1 cellular context compared by ENCODE assay signal in the genomic region with DNA sequence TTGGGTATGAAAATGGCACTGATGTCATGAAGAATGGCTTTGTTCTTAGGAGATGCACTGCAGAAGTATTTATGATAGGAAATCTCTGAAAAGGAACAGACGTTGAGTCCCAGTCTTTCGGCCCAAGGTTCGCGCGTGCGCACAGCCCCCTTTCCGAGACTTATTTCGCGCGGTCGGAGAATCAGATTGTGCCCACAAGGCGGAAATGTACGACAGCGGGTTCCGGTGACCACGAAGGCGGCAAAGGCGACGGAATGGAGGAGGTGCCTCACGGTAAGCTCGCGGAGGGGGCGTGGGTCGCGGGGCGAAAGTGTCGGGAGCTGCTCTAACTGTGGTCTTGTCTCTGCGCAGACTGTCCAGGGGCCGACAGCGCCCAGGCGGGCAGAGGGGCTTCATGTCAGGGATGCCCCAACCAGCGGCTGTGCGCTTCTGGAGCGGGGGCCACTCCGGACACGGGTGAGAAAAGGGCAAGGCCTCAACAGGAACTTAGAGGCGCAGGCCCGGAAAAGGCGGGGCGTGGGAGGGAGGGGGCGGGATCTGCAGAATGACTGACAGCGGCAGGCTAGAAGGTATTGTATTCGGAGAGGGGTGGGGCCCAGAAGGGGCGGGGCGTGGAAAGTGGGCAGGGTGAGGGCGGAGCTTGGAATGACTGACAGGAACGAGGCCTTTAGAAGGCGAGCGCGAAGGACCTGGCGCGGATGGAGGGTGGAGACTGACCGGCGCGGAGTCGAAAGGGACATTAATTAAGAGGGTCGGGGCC.
TF ChIP-seq lines count a peak whose summit lies in the region.

Gene NUBP1, plus strand, starts transcription at position 233 of the 760 bp plus-strand sequence. Its CDS starts 22 bp downstream, at position 255.

TF ChIP-seq in K562, 482 proteins besides CTCF, POLR2A, EP300 and RAD21 (continued from another document and continues in another):
- TF ChIP-seq ATF4 (CRISPR knock-in tag; IDR thresholded peaks at IDR 0.05) = 0 out of 2 replicates have a peak, but pooled peaks have one; percentile 32
- TF ChIP-seq ZNF444 (CRISPR knock-in tag; IDR thresholded peaks at IDR 0.05) = no peak
- TF ChIP-seq ILK (tag; IDR thresholded peaks at IDR 0.05; ENCODE audit: borderline replicate concordance, low read depth) = no peak
- TF ChIP-seq SRSF7 (optimal IDR thresholded peaks at IDR 0.05; ENCODE audit: low read depth, low read length) = no peak
- TF ChIP-seq, protein P1, sequence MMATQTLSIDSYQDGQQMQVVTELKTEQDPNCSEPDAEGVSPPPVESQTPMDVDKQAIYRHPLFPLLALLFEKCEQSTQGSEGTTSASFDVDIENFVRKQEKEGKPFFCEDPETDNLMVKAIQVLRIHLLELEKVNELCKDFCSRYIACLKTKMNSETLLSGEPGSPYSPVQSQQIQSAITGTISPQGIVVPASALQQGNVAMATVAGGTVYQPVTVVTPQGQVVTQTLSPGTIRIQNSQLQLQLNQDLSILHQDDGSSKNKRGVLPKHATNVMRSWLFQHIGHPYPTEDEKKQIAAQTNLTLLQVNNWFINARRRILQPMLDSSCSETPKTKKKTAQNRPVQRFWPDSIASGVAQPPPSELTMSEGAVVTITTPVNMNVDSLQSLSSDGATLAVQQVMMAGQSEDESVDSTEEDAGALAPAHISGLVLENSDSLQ (IDR thresholded peaks at IDR 0.05) = peak; percentile 99
- peak in 1 of 2 experiments; percentile 68; a peak in 2 of 4 replicates for TF ChIP-seq TRIM24 (IDR thresholded peaks at IDR 0.05)
- no peak for TF ChIP-seq FOXJ2 (tag; IDR thresholded peaks at IDR 0.05)
- TF ChIP-seq CCNT2 (IDR thresholded peaks at IDR 0.05; ENCODE audit: borderline replicate concordance, extremely low read depth, insufficient read length, low read depth, low read length) = peak; percentile 42
- no peak for TF ChIP-seq PREB (CRISPR knock-in tag; IDR thresholded peaks at IDR 0.05)
- TF ChIP-seq, protein P2, sequence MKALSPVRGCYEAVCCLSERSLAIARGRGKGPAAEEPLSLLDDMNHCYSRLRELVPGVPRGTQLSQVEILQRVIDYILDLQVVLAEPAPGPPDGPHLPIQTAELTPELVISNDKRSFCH (CRISPR knock-in tag; IDR thresholded peaks at IDR 0.05) = no peak
- TF ChIP-seq, protein P2 (tag; IDR thresholded peaks at IDR 0.05) = peak; percentile 20; the same call in 1 of the 2 replicates
- no peak for TF ChIP-seq COPS2 (conservative IDR thresholded peaks at IDR 0.05)
- TF ChIP-seq KLF6 (CRISPR knock-in tag; IDR thresholded peaks at IDR 0.05; ENCODE audit: borderline replicate concordance) = peak; percentile 67; the same call in 1 of the 2 replicates
- TF ChIP-seq, protein P3, sequence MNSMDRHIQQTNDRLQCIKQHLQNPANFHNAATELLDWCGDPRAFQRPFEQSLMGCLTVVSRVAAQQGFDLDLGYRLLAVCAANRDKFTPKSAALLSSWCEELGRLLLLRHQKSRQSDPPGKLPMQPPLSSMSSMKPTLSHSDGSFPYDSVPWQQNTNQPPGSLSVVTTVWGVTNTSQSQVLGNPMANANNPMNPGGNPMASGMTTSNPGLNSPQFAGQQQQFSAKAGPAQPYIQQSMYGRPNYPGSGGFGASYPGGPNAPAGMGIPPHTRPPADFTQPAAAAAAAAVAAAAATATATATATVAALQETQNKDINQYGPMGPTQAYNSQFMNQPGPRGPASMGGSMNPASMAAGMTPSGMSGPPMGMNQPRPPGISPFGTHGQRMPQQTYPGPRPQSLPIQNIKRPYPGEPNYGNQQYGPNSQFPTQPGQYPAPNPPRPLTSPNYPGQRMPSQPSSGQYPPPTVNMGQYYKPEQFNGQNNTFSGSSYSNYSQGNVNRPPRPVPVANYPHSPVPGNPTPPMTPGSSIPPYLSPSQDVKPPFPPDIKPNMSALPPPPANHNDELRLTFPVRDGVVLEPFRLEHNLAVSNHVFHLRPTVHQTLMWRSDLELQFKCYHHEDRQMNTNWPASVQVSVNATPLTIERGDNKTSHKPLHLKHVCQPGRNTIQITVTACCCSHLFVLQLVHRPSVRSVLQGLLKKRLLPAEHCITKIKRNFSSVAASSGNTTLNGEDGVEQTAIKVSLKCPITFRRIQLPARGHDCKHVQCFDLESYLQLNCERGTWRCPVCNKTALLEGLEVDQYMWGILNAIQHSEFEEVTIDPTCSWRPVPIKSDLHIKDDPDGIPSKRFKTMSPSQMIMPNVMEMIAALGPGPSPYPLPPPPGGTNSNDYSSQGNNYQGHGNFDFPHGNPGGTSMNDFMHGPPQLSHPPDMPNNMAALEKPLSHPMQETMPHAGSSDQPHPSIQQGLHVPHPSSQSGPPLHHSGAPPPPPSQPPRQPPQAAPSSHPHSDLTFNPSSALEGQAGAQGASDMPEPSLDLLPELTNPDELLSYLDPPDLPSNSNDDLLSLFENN (IDR thresholded peaks at IDR 0.05; ENCODE audit: low read depth in 2 of 2, low read length in 2 of 2) = no peak
- TF ChIP-seq BRD4 (IDR thresholded peaks at IDR 0.05) = peak; percentile 91
- peak; percentile 91 for TF ChIP-seq ELF1 (tag; IDR thresholded peaks at IDR 0.05)
- TF ChIP-seq GTF2A2 (tag; IDR thresholded peaks at IDR 0.05) = no peak
- TF ChIP-seq ZNF766 (CRISPR knock-in tag; conservative IDR thresholded peaks at IDR 0.05) = no peak
- no peak for TF ChIP-seq MTA2 (IDR thresholded peaks at IDR 0.05; ENCODE audit: low read depth)
- no peak for TF ChIP-seq ZNF212 (CRISPR knock-in tag; IDR thresholded peaks at IDR 0.05)
- no peak for TF ChIP-seq TSC22D4 (tag; IDR thresholded peaks at IDR 0.05)
- no peak; the same call in 1 of the 2 replicates for TF ChIP-seq ZNF143 (CRISPR knock-in tag; IDR thresholded peaks at IDR 0.05)
- peak; percentile 88 to 96 for TF ChIP-seq MAZ (CRISPR knock-in tag; conservative IDR thresholded peaks at IDR 0.05 in 1 of 2, IDR thresholded peaks at IDR 0.05 in 1 of 2)
- no peak for TF ChIP-seq RFX1 (IDR thresholded peaks at IDR 0.05)
- TF ChIP-seq ZNF282 (CRISPR knock-in tag; IDR thresholded peaks at IDR 0.05) = no peak
- TF ChIP-seq CEBPZ (IDR thresholded peaks at IDR 0.05; ENCODE audit: borderline replicate concordance, low read depth, low read length) = no peak
- peak; percentile 92; the same call in 1 of the 2 replicates for TF ChIP-seq NKRF (IDR thresholded peaks at IDR 0.05; ENCODE audit: borderline replicate concordance)
- TF ChIP-seq CCAR2 (IDR thresholded peaks at IDR 0.05; ENCODE audit: low read depth, low read length) = no peak
- TF ChIP-seq, protein P4, sequence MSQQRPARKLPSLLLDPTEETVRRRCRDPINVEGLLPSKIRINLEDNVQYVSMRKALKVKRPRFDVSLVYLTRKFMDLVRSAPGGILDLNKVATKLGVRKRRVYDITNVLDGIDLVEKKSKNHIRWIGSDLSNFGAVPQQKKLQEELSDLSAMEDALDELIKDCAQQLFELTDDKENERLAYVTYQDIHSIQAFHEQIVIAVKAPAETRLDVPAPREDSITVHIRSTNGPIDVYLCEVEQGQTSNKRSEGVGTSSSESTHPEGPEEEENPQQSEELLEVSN (IDR thresholded peaks at IDR 0.05; ENCODE audit: borderline replicate concordance in 1 of 2, extremely low read depth in 1 of 2, insufficient read depth in 1 of 2, insufficient read length in 1 of 2, low read depth in 1 of 2, low read length in 1 of 2, poor library complexity in 1 of 2, severe bottlenecking in 1 of 2) = peak; percentile 92 to 94
